In the genomic region with DNA sequence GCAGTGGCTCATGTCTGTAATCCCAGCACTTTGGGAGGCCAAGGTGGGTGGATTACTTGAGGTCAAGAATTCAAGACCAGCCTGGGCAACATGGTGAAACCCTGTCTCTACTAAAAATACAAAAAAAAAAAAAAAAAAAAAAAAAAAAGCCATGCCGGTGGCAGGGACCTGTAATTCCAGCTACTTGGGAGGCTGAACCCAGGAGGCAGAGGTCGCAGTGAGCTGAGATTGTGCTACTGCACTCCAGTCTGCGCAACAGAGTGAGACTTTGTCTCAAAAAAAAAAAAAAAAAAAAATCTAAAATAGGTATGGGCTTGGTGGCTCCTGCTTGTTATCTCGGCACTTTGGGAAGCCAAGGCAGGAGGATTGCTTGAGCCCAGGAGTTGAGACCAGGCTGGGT, we compare ENCODE assay signal across 1 cellular context.
A peak's percentile ranks its signal among the peaks of the same experiment; 100 is the strongest.
TF ChIP-seq lines count a peak whose summit lies in the region.

No MANE protein-coding gene starts in this region.

TF ChIP-seq in HEK293T, 16 proteins besides CTCF, POLR2A, EP300 and RAD21:
- peak; percentile 41; the same call in 1 of the 2 replicates for TF ChIP-seq ZNF384 (IDR thresholded peaks at IDR 0.05)
